In the genomic region with DNA sequence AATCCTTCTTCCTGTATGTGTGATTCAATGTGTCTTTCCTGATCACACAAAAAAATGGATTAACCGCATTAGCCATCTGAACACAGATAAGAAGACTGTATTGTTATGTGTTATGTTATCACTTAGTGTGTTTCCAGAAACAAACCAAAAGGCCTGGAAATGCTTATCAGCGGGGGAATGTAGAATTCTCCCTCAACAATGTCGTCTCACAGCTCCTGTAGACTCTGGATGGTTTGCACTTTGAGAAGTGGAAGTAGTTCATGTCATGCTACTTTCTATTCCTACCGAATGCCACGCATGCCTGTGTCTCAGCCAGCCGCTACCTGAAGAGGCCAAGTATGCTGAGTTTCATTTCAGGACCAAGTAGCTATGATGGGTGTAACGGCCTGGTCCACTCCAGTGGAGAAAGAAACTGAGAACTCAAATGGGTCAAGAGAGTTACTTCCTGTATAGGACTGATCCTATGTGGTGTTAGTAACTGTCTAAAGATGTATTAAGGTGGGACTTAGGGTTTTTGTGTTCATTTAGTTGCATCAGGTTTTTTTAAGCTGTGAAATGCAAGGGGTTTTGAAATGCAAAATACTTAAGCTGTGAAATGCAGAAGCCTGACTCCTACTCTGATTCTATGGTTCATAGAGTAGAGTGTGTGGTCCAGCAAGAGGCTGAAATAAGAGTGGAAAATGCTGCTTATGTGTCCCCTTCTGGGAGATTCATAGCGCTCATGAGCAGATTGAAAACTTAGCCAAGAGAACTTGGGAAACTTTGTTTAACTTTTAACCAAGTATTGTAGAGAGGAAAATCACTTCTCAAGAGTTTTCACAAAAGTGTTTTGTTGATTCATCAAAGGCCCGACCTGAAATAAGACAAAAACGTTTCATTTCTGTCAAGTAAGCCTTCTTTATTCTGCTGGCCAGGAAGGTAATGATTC, we compare ENCODE assay signal across 13 cellular contexts.
DNase-seq lines count a peak whose midpoint lies in the region; ATAC-seq and TF ChIP-seq lines count a peak whose summit lies in the region.
"Had no signal": no experiment of that assay in that cellular context is flagged by ENCODE, and none has a peak within 500 bp of the region (broad histone marks: within the 10 kb centered on the region; RNA-seq: fewer than 3 reads in every experiment).

No MANE protein-coding gene starts in this region.

- peaks cover 0 to 3% of the 10 kb centered on the region in 2 donors for H3K36me3 ChIP-seq in lung (ENCODE audit: control insufficient read depth in 2 of 2, insufficient read depth in 2 of 2, low read length in 2 of 2)

- ATAC-seq in GM18502 (IDR thresholded peaks at IDR 0.05; ENCODE audit: poor library complexity, unreplicated experiment), result peak; percentile 66
- ATAC-seq in HG02642 (IDR thresholded peaks at IDR 0.05; ENCODE audit: poor library complexity, unreplicated experiment), result peak; percentile 51
- ATAC-seq in SK-N-SH treated with all-trans-retinoic acid at 6 μM for 48 hours, result no peak
- peak; percentile 34 for ATAC-seq in lung (ENCODE audit: insufficient read depth, low FRiP score)
- ATAC-seq: activated CD4-positive, alpha-beta T cell treated with anti-CD3 and anti-CD28 coated beads for 36 hours; activated naive CD4-positive, alpha-beta T cell treated with anti-CD3 and anti-CD28 coated beads, Interleukin-2, amount 50 U/mL, for 72 hours had no signal

- 58 to 75% methylated on average over 10 of the region's 10 CpGs for WGBS in lung, 2 donors

- H3K4me1 ChIP-seq in lung (ENCODE audit: control insufficient read depth in 2 of 2, insufficient read depth in 2 of 2, low read length in 2 of 2), result peaks cover 2% of the 10 kb centered on the region in 2 donors

- no peak overlapping the region for H3K4me3 ChIP-seq in lung
- H3K4me3 ChIP-seq: GM23248 had no signal

- no peaks in the 10 kb centered on the region for H3K27me3 ChIP-seq in lung (ENCODE audit: control insufficient read depth, insufficient read depth)

- no peaks in the 10 kb centered on the region for H3K9me3 ChIP-seq in lung (ENCODE audit: control insufficient read depth in 2 of 2, insufficient read depth in 1 of 2, low read length in 1 of 2)

- peak overlapping the region in 1 of 2 donors; percentile 83 for H3K27ac ChIP-seq in lung (ENCODE audit: low read depth in 1 of 2, low read length in 1 of 2)
- H3K27ac ChIP-seq: epithelial cell of prostate, GM23248 had no signal

- TF ChIP-seq CTCF in lung (IDR thresholded peaks at IDR 0.05; ENCODE audit: control extremely low read depth, extremely low read depth), result no peak

- peak; percentile 61 for DNase-seq in lung (ENCODE audit: low spot score)
- no peak for DNase-seq in NCI-H524 treated with DMSO at 0.1 percent for 48 hours (lab: John Stamatoyannopoulos, UW)
- no peak for DNase-seq in stimulated activated naive CD4-positive, alpha-beta T cell (lab: John Stamatoyannopoulos, UW)
- DNase-seq in KG1 (lab: John Stamatoyannopoulos, UW), result no peak
- no peak for DNase-seq in occipital lobe (lab: John Stamatoyannopoulos, UW)
- DNase-seq: activated CD4-positive, alpha-beta T cell treated with anti-CD3 and anti-CD28 coated beads for 36 hours; GM23248; SHP77 treated with DMSO at 0.1 percent for 48 hours had no signal

TF ChIP-seq in SK-N-SH treated with all-trans-retinoic acid at 6 μM for 48 hours, 23 proteins besides CTCF, POLR2A, EP300 and RAD21:
- TF ChIP-seq TCF4 (CRISPR knock-in tag; IDR thresholded peaks at IDR 0.05; ENCODE audit: borderline replicate concordance) (peak; percentile 32; the same call in 1 of the 2 replicates), OSR1 (CRISPR knock-in tag; IDR thresholded peaks at IDR 0.05) (no peak)
TF ChIP-seq in SK-N-SH treated with all-trans-retinoic acid at 6 μM for 48 hours: peak in this region for 1.
